8 cellular contexts compared by ENCODE assay signal in genomic region chr9:88114283-88114967, GRCh38. TPM values are rescaled to one million over a fixed set of nuclear protein-coding genes. Genes with fewer than 3 reads are reported as not detected.
"Had no signal": no experiment of that assay in that cellular context is flagged by ENCODE, and none has a peak within 500 bp of the region (broad histone marks: within the 10 kb centered on the region; RNA-seq: fewer than 3 reads in every experiment).

No MANE protein-coding gene starts in this region.

RNA-seq across cellular contexts. Expression of gene SPATA31C2, which starts 23.9 kb away (rescaled TPM):
- total RNA-seq: LHCN-M2, MCF 10A, NCI-H460, OCI-LY7, PC-9, Right ventricle myocardium inferior, RPMI7951, SK-MEL-5 had no signal
